In the genomic region with DNA sequence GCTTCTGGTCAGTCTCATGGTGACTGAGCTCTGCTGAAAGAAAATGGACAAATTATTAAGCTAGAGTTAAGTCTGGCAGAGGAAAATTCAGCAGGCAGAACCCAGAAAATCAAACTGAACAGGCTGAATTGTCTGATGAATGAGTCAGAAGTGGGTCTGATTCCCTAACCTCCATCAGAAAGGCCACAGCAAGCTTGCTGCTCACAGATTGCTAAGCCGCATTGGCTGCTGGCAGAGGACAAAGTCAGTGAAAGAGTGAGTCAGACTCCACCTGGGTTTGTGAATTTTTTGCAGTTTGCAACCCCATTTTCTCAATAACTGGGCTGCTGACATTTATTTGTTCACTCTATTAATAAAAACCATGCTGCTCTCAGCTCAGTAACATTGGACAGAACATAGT, we compare ENCODE assay signal across 14 cellular contexts.
DNase-seq lines count a peak whose midpoint lies in the region; ATAC-seq, FAIRE-seq and TF ChIP-seq lines count a peak whose summit lies in the region.
"Had no signal": no experiment of that assay in that cellular context is flagged by ENCODE, and none has a peak within 500 bp of the region (broad histone marks: within the 10 kb centered on the region; RNA-seq: fewer than 3 reads in every experiment).

No MANE protein-coding gene starts in this region.

- H3K4me3 ChIP-seq in MG63 (no peak overlapping the region), endothelial cell of umbilical vein (replicated peaks in 1 of 3; ENCODE audit: insufficient read depth in 1 of 3, low read depth in 1 of 3, low read length in 3 of 3) (no peak overlapping the region), neural progenitor cell (no peak overlapping the region), H7 (ENCODE audit: insufficient read depth, low read depth, low read length) (no peak overlapping the region)

- H3K79me2 ChIP-seq in endothelial cell of umbilical vein (ENCODE audit: control insufficient read depth, insufficient read depth, low read length): no peaks in the 10 kb centered on the region
- no peaks in the 10 kb centered on the region for H3K79me2 ChIP-seq in neural progenitor cell (ENCODE audit: low read depth)

- H3K4me1 Mint-ChIP-seq in Calu3 (ENCODE audit: low read depth, unreplicated experiment): no peaks in the 10 kb centered on the region
- H3K4me1 Mint-ChIP-seq in neural progenitor cell: peaks cover 7% of the 10 kb centered on the region
- no peaks in the 10 kb centered on the region for H3K4me1 Mint-ChIP-seq in stimulated activated naive CD8-positive, alpha-beta T cell treated with anti-CD3 and anti-CD28 coated beads, Interleukin-15, amount 100 ng/mL, for 72 hours
- H3K4me1 Mint-ChIP-seq: nephron; stimulated activated memory B cell treated with anti-CD40 and anti-IgM and Interleukin-4, amounts not matched to agents 10 μg/mL and 1 μg/mL and 100 μg/mL, for 72 hours had no signal

- intact Hi-C loops in Calu3 (cut with micrococcal nuclease; ENCODE audit: unreplicated experiment) (no loop called here), endothelial cell of umbilical vein (cut with micrococcal nuclease) (no loop called here)

- H3K27me3 Mint-ChIP-seq in Calu3 (ENCODE audit: unreplicated experiment) (no peaks in the 10 kb centered on the region), neural progenitor cell (ENCODE audit: insufficient read depth, low read depth) (peaks cover 2% of the 10 kb centered on the region)
- no peaks in the 10 kb centered on the region for H3K27me3 Mint-ChIP-seq in stimulated activated naive CD8-positive, alpha-beta T cell treated with anti-CD3 and anti-CD28 coated beads, Interleukin-15, amount 100 ng/mL, for 72 hours
- H3K27me3 Mint-ChIP-seq: stimulated activated memory B cell treated with anti-CD40 and anti-IgM and Interleukin-4, amounts not matched to agents 10 μg/mL and 1 μg/mL and 100 μg/mL, for 72 hours had no signal

- no peaks in the 10 kb centered on the region for H3K4me1 ChIP-seq in endothelial cell of umbilical vein (ENCODE audit: control insufficient read depth, extremely low read depth, insufficient read depth, low read length)
- peaks cover 5% of the 10 kb centered on the region for H3K4me1 ChIP-seq in neural progenitor cell

- no peak overlapping the region for H2AFZ ChIP-seq in endothelial cell of umbilical vein (ENCODE audit: low read depth, low read length)
- no peak overlapping the region for H2AFZ ChIP-seq in neural progenitor cell (replicated peaks)

- H3K36me3 ChIP-seq in MG63 (no peaks in the 10 kb centered on the region), endothelial cell of umbilical vein (ENCODE audit: control insufficient read depth in 2 of 2, extremely low read depth in 1 of 2, insufficient read depth in 2 of 2, low read length in 2 of 2) (no peaks in the 10 kb centered on the region), neural progenitor cell (no peaks in the 10 kb centered on the region), H7 (replicated peaks; ENCODE audit: control insufficient read depth, insufficient read depth, low read length) (no peaks in the 10 kb centered on the region)

- H3K27ac Mint-ChIP-seq in Calu3 (ENCODE audit: unreplicated experiment) (no peak overlapping the region), neural progenitor cell (no peak overlapping the region)
- H3K27ac Mint-ChIP-seq in stimulated activated naive CD8-positive, alpha-beta T cell treated with anti-CD3 and anti-CD28 coated beads, Interleukin-15, amount 100 ng/mL, for 72 hours: no peak overlapping the region
- H3K27ac Mint-ChIP-seq: CD8-positive, alpha-beta T cell; effector memory CD8-positive, alpha-beta T cell; H9; nephron; stimulated activated memory B cell treated with anti-CD40 and anti-IgM and Interleukin-4, amounts not matched to agents 10 μg/mL and 1 μg/mL and 100 μg/mL, for 72 hours had no signal

- CTCF ChIA-PET in Calu3 (lab: Charles Lee): interaction anchor here (1.2 to 1.4 kb wide), 2 partner anchors 13 to 61 kb away, joined by 3 to 5 read pairs; no protein-coding TSS in a partner anchor
- CTCF ChIA-PET in endothelial cell of umbilical vein (lab: Charles Lee): interaction anchor here (1.0 to 1.4 kb wide), 4 partner anchors 13 to 159 kb away, joined by 3 to 4 read pairs (median 4); no protein-coding TSS in a partner anchor

- TF ChIP-seq POLR2A in endothelial cell of umbilical vein (IDR thresholded peaks at IDR 0.05; ENCODE audit: low read depth, low read length): no peak

- H3K4me3 Mint-ChIP-seq in Calu3 (ENCODE audit: low read depth, unreplicated experiment) (no peak overlapping the region), neural progenitor cell (no peak overlapping the region)
- no peak overlapping the region for H3K4me3 Mint-ChIP-seq in stimulated activated naive CD8-positive, alpha-beta T cell treated with anti-CD3 and anti-CD28 coated beads, Interleukin-15, amount 100 ng/mL, for 72 hours
- H3K4me3 Mint-ChIP-seq: CD8-positive, alpha-beta T cell; effector memory CD8-positive, alpha-beta T cell; H9; nephron; stimulated activated memory B cell treated with anti-CD40 and anti-IgM and Interleukin-4, amounts not matched to agents 10 μg/mL and 1 μg/mL and 100 μg/mL, for 72 hours had no signal

- ATAC-seq in stimulated activated naive CD8-positive, alpha-beta T cell treated with anti-CD3 and anti-CD28 coated beads, Interleukin-15, amount 100 ng/mL, for 72 hours: no peak
- ATAC-seq: CD8-positive, alpha-beta T cell; effector memory CD8-positive, alpha-beta T cell; stimulated activated memory B cell treated with anti-CD40 and anti-IgM and Interleukin-4, amounts not matched to agents 10 μg/mL and 1 μg/mL and 100 μg/mL, for 72 hours had no signal

- H3K27me3 ChIP-seq in MG63 (no peaks in the 10 kb centered on the region), endothelial cell of umbilical vein (ENCODE audit: control insufficient read depth in 2 of 2, insufficient read depth in 2 of 2, low read length in 2 of 2) (peaks cover 0 to 2% of the 10 kb centered on the region in 2 experiments), neural progenitor cell (no peaks in the 10 kb centered on the region), H7 (ENCODE audit: control insufficient read depth, insufficient read depth, low read length) (peaks cover 8% of the 10 kb centered on the region; the same call in 1 of the 2 replicates)

- H3F3A ChIP-seq in neural progenitor cell (ENCODE audit: low read depth): no peaks in the 10 kb centered on the region

- no peak for FAIRE-seq in endothelial cell of umbilical vein (lab: Jason Lieb, UNC)
- FAIRE-seq: TTC549 had no signal

- H3K36me3 Mint-ChIP-seq in Calu3 (ENCODE audit: insufficient read depth, unreplicated experiment): no peaks in the 10 kb centered on the region
- no peaks in the 10 kb centered on the region for H3K36me3 Mint-ChIP-seq in neural progenitor cell
- H3K36me3 Mint-ChIP-seq: CD8-positive, alpha-beta T cell; stimulated activated memory B cell treated with anti-CD40 and anti-IgM and Interleukin-4, amounts not matched to agents 10 μg/mL and 1 μg/mL and 100 μg/mL, for 72 hours had no signal

- dilution Hi-C loops in endothelial cell of umbilical vein (cut with MboI; ENCODE audit: extremely low pct_ligation_motif_present, low sequenced_read_pairs): no loop called here

- DNase-seq in Calu3 (peak; percentile 25), MG63 (peak; percentile 80), endothelial cell of umbilical vein (ENCODE audit: low read depth, low spot score) (no peak), neural progenitor cell (ENCODE audit: low spot score) (peak; percentile 9), GM10266 (ENCODE audit: extremely low spot score) (no peak), GF-D8 (lab: John Stamatoyannopoulos, UW) (no peak), H7 (no peak)
- DNase-seq in stimulated activated naive CD8-positive, alpha-beta T cell treated with anti-CD3 and anti-CD28 coated beads, Interleukin-15, amount 100 ng/mL, for 72 hours: no peak
- DNase-seq: CD8-positive, alpha-beta T cell; effector memory CD8-positive, alpha-beta T cell; H9 had no signal

- POLR2A ChIA-PET in endothelial cell of umbilical vein (lab: Charles Lee): no interaction called here

- H3K27ac ChIP-seq in endothelial cell of umbilical vein (ENCODE audit: insufficient read depth, low read depth, low read length): no peak overlapping the region
- H3K27ac ChIP-seq in neural progenitor cell: no peak overlapping the region

- H3K9ac ChIP-seq in endothelial cell of umbilical vein (replicated peaks; ENCODE audit: extremely low read depth, insufficient read depth, low read length): no peak overlapping the region
- no peak overlapping the region for H3K9ac ChIP-seq in neural progenitor cell

- H3K9me3 ChIP-seq in MG63 (no peaks in the 10 kb centered on the region), endothelial cell of umbilical vein (replicated peaks; ENCODE audit: control insufficient read depth, insufficient read depth, low read length) (no peaks in the 10 kb centered on the region), neural progenitor cell (ENCODE audit: low read depth) (no peaks in the 10 kb centered on the region)

- H3K9me1 ChIP-seq in endothelial cell of umbilical vein (replicated peaks; ENCODE audit: control insufficient read depth, extremely low read depth, insufficient read depth, low read length): no peaks in the 10 kb centered on the region

- H4K20me1 ChIP-seq in endothelial cell of umbilical vein (replicated peaks; ENCODE audit: control insufficient read depth, extremely low read depth, insufficient read depth, low read length): no peaks in the 10 kb centered on the region
- no peaks in the 10 kb centered on the region for H4K20me1 ChIP-seq in neural progenitor cell (ENCODE audit: low read depth)

- TF ChIP-seq CTCF in Calu3 (IDR thresholded peaks at IDR 0.05; ENCODE audit: unreplicated experiment) (no peak), endothelial cell of umbilical vein (IDR thresholded peaks at IDR 0.05; ENCODE audit: extremely low read depth in 1 of 2, insufficient read depth in 1 of 2, low read depth in 1 of 2, low read length in 2 of 2) (no peak), neural progenitor cell (IDR thresholded peaks at IDR 0.05) (no peak), GM10266 (IDR thresholded peaks at IDR 0.05; ENCODE audit: control insufficient read depth, insufficient read depth, low read depth, missing control alignments) (no peak)

- no peak overlapping the region for H3K4me2 ChIP-seq in endothelial cell of umbilical vein (ENCODE audit: insufficient read depth, low read length)
- no peak overlapping the region for H3K4me2 ChIP-seq in neural progenitor cell

- H3K9me3 Mint-ChIP-seq in Calu3 (ENCODE audit: low read depth, unreplicated experiment) (no peaks in the 10 kb centered on the region), neural progenitor cell (no peaks in the 10 kb centered on the region)
- no peaks in the 10 kb centered on the region for H3K9me3 Mint-ChIP-seq in stimulated activated naive CD8-positive, alpha-beta T cell treated with anti-CD3 and anti-CD28 coated beads, Interleukin-15, amount 100 ng/mL, for 72 hours
- H3K9me3 Mint-ChIP-seq: CD8-positive, alpha-beta T cell; H9; nephron; stimulated activated memory B cell treated with anti-CD40 and anti-IgM and Interleukin-4, amounts not matched to agents 10 μg/mL and 1 μg/mL and 100 μg/mL, for 72 hours had no signal

- BruUV-seq in Calu3 (replicated peaks; lab: Mats Ljungman, UMichigan) (no TSS peak), endothelial cell of umbilical vein (replicated peaks; lab: Mats Ljungman, UMichigan) (no TSS peak)

TF ChIP-seq in endothelial cell of umbilical vein, 7 proteins besides CTCF, POLR2A, EP300 and RAD21 (continues in another document):
- no peak for TF ChIP-seq GATA2 (IDR thresholded peaks at IDR 0.05; ENCODE audit: insufficient read depth, insufficient read length, low read depth, low read length)
- TF ChIP-seq POLR2AphosphoS5 (IDR thresholded peaks at IDR 0.05; ENCODE audit: insufficient read depth, low read depth, low read length): no peak

Comparison
In these comparisons a context has a peak if more than half of its experiments do, and no peak if none do; other contexts are left out.
1. DNase-seq: peak in Calu3 (single experiment), MG63 (single experiment) and neural progenitor cell (single experiment); none in endothelial cell of umbilical vein (single experiment), GM10266 (single experiment), stimulated activated naive CD8-positive, alpha-beta T cell treated with anti-CD3 and anti-CD28 coated beads, Interleukin-15, amount 100 ng/mL, for 72 hours (0 of 2), GF-D8 (single experiment) and H7 (single experiment).